Comparison of ENCODE assay signal across 21 cellular contexts in the genomic region with DNA sequence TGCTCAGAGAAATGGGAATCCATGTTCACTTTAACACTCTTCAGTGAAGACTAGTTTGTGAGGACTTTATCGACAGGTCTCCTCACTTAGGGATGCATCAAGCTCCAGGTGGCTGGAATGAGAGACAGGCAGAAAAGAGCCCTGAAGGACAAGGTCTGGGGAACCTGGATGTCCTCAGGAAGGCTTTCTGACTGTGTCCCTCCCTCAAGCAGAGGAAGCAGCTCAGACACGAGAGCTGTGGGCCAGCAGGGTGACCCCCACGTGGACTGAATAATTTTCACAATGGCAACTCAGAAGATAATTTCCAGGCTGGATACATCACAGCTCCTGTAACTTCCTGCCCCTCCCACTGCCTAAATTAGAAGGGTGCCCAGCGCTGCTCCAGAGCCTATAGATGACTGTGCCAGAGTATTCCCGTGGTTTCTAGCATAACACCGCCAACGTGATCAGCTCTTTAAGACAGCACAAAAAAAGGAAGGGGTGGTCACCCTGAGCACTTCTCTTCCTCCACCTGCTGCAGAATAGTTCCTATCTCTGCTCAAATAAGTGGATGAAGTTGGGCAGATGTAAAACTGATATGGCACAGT.
A peak's percentile ranks its signal among the peaks of the same experiment; 100 is the strongest.
DNase-seq lines count a peak whose midpoint lies in the region; ATAC-seq and TF ChIP-seq lines count a peak whose summit lies in the region.
"Had no signal": no experiment of that assay in that cellular context is flagged by ENCODE, and none has a peak within 500 bp of the region (broad histone marks: within the 10 kb centered on the region; RNA-seq: fewer than 3 reads in every experiment).

No MANE protein-coding gene starts in this region.

- no peak for TF ChIP-seq CTCF in NB4 (IDR thresholded peaks at IDR 0.05; ENCODE audit: low read depth, low read length)

- H3K4me3 ChIP-seq in NB4 (ENCODE audit: low read depth, low read length): no peak overlapping the region
- H3K4me3 ChIP-seq: BLaER1 treated with 17β-estradiol and CSF1 and Interleukin-3, amounts not matched to agents 10 nM and 100 nM; GM23338; HAP-1; Peyer's patch; SJCRH30 had no signal

- ATAC-seq in HG03442 (IDR thresholded peaks at IDR 0.05; ENCODE audit: unreplicated experiment) (no peak), HG02970 (IDR thresholded peaks at IDR 0.05; ENCODE audit: low FRiP score, unreplicated experiment) (no peak)
- ATAC-seq: GM23338 had no signal

- DNase-seq in Kasumi-1 (lab: John Stamatoyannopoulos, UW) (peak; percentile 28 to 48), NB4 (ENCODE audit: low read depth) (peak; percentile 28), globus pallidus (ENCODE audit: low spot score) (peak; percentile 27), NCI-H1436 treated with DMSO at 0.1 percent for 48 hours (lab: John Stamatoyannopoulos, UW) (no peak), DMS 273 (lab: John Stamatoyannopoulos, UW; ENCODE audit: unreplicated experiment) (no peak)
- DNase-seq: CD4-positive, alpha-beta memory T cell; DMS53; GDM1; NCI-H1092 treated with DMSO at 0.1 percent for 48 hours; NCI-H146; NCI-H2029; NCI-H226; NCI-H510A treated with DMSO at 0.1 percent for 48 hours; NCI-H748 treated with DMSO at 0.1 percent for 48 hours; Peyer's patch; SJCRH30 had no signal

- TF ChIP-seq POLR2A in NB4 (IDR thresholded peaks at IDR 0.05; ENCODE audit: extremely low read depth, insufficient read length): no peak

Comparison
In these comparisons a context has a peak if more than half of its experiments do, and no peak if none do; other contexts are left out.
1. DNase-seq: peak in Kasumi-1 (2 of 2), NB4 (single experiment) and globus pallidus (single experiment); none in NCI-H1436 treated with DMSO at 0.1 percent for 48 hours (single experiment) and DMS 273 (single experiment).